1 cellular context compared by ENCODE assay signal in the genomic region with DNA sequence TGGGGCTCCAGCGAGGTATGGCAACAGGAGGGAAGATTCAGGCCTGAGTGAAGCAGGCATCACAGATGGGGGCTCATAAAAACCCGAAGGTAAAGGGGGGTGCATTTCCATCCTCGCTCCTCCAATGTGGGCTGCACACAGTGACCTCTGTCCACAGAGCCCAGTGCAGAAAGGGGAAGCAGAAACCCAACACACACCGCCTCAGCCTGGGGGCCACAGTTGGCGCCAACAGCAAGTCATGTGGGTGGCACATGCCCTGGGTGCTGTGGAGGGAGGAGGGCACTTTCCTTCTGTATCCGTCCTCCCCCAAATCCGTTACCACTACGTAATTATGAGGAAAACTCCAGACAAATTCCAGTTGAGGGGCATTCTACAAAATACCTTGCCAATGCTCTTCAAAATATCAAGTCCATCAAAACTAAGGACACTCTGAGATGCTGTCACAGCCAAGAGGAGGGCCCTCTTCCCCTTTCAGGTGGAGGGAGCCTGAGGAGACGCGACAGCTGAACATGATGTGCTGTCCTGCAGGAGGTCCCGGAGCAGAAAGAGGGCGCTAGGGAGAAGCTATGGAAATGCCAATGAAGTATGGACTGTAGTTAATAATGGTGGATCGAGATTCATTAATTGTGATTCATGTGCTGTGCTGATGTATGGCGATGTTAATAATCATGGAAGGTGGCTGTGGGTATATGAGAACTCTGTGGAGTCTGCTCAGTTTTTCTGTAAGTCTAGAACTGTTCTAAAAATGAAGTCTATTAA.
TF ChIP-seq lines count a peak whose summit lies in the region.

No MANE protein-coding gene starts in this region.

TF ChIP-seq in IMR-90, 13 proteins besides CTCF, POLR2A, EP300 and RAD21:
- TF ChIP-seq CHD1 (IDR thresholded peaks at IDR 0.05; ENCODE audit: low read depth, low read length) (no peak), FOS (IDR thresholded peaks at IDR 0.05; ENCODE audit: low read depth, low read length) (no peak), RFX5 (IDR thresholded peaks at IDR 0.05; ENCODE audit: low read depth, low read length) (no peak), MXI1 (IDR thresholded peaks at IDR 0.05; ENCODE audit: borderline replicate concordance, low read depth, low read length) (no peak), NFE2L2 (IDR thresholded peaks at IDR 0.05; ENCODE audit: low read depth, low read length) (no peak), CEBPB (IDR thresholded peaks at IDR 0.05; ENCODE audit: low read depth, low read length) (no peak)
- TF ChIP-seq, protein P1, sequence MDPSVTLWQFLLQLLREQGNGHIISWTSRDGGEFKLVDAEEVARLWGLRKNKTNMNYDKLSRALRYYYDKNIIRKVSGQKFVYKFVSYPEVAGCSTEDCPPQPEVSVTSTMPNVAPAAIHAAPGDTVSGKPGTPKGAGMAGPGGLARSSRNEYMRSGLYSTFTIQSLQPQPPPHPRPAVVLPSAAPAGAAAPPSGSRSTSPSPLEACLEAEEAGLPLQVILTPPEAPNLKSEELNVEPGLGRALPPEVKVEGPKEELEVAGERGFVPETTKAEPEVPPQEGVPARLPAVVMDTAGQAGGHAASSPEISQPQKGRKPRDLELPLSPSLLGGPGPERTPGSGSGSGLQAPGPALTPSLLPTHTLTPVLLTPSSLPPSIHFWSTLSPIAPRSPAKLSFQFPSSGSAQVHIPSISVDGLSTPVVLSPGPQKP (IDR thresholded peaks at IDR 0.05; ENCODE audit: borderline replicate concordance, low read depth, low read length): no peak
